1 cellular context compared by ENCODE assay signal in the genomic region with DNA sequence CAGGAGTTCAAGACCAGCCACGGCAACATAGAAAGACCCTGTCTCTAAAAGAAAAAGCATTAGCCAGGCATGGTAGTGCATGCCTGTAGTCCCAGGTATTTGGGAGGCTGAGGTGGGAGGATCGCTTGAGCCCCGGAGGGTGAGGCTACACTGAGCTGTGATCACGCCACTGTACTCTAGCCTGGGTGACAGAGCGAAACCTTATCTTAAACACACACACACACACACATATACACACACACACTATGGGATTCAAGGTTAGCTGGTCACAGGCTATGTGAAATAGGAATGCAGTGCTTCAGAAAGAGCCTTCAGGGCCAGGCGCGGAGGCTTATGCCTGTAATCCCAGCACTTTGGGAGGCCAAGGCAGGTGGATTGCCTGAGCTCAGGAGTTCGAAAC.
A peak's percentile ranks its signal among the peaks of the same experiment; 100 is the strongest.
TF ChIP-seq lines count a peak whose summit lies in the region.

No MANE protein-coding gene starts in this region.

TF ChIP-seq in HepG2, 621 proteins besides CTCF, POLR2A, EP300 and RAD21:
- TF ChIP-seq GTF2F1 (IDR thresholded peaks at IDR 0.05; ENCODE audit: low read length) (no peak), ZNF770 (CRISPR knock-in tag; IDR thresholded peaks at IDR 0.05) (peak; percentile 99), FOXA1 (IDR thresholded peaks at IDR 0.05) (no peak), FOXA1 (CRISPR knock-in tag; IDR thresholded peaks at IDR 0.05) (0 out of 2 replicates have a peak, but pooled peaks have one; percentile 7), ZBTB44 (CRISPR knock-in tag; IDR thresholded peaks at IDR 0.05) (no peak), ZMYM3 (CRISPR knock-in tag; IDR thresholded peaks at IDR 0.05) (peak; percentile 77), GMEB1 (CRISPR knock-in tag; IDR thresholded peaks at IDR 0.05; ENCODE audit: borderline replicate concordance) (no peak)
